Comparison of ENCODE assay signal across 19 cellular contexts in the genomic region with DNA sequence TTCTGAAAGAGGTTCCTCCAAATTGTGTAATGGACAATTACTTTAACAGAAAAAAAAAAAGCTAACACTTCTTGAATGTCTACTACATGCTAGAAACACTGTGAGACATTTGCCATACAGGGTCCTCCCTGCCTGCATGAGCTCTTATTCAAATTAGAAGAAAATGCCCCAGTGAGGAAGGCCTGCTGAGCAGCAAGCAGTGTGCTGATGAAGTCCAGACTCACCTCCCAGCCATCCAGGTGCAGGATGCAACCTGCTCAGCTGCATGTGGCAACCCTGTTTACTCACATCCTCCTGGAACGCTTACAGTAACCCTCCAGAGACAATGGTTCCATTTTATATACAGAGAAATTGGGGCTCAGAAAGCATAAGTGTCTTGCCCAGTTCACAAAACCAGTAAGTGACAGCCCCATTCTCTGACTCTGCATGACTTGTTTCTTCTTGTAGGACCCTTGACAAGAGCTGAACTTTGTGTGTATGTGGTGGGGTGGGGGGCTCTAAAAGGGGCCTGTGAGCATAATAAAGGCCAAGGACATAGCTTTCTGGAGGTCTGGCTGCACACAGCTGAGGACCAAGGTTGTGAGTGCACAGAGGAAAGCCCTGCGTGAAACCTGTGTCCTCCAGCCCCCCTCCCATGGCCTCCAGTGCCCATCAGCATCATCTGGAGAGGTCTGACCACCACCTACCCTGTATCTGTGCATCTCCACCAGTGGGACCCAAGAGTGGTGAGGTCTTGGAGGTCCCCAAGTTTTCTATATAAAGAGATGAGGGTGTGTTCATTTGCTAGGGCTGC.
"Had no signal": no experiment of that assay in that cellular context is flagged by ENCODE, and none has a peak within 500 bp of the region (broad histone marks: within the 10 kb centered on the region; RNA-seq: fewer than 3 reads in every experiment).

No MANE protein-coding gene starts in this region.

- H3K4me3 Mint-ChIP-seq: memory B cell had no signal

- H3K36me3 Mint-ChIP-seq: activated naive CD4-positive, alpha-beta T cell treated with anti-CD3 and anti-CD28 coated beads, Interleukin-2, amount 50 U/mL, for 72 hours; memory B cell had no signal

- H3K27me3 Mint-ChIP-seq: memory B cell, progenitor cell of endocrine pancreas had no signal

- DNase-seq: activated CD4-positive, alpha-beta T cell treated with anti-CD3 and anti-CD28 coated beads, Interleukin-2, amount 50 U/mL, for 1 hour; activated CD8-positive, alpha-beta memory T cell treated with anti-CD3 and anti-CD28 coated beads for 24 hours; activated CD8-positive, alpha-beta memory T cell treated with anti-CD3 and anti-CD28 coated beads, Interleukin-2, amount 50 U/mL, for 48 hours; activated gamma-delta T cell treated with Interleukin-2 at 50 U/mL for 16 hours; effector CD4-positive, alpha-beta T cell; foreskin fibroblast; glutamatergic neuron; hippocampal formation; left lung; stimulated activated CD4-positive, alpha-beta T cell treated with anti-CD3 and anti-CD28 coated beads, Interleukin-12 subunit alpha, Interleukin-12 subunit beta, amount 100 ng/mL, for 4 hours; stimulated activated CD4-positive, alpha-beta T cell treated with anti-CD3 and anti-CD28 coated beads, Interleukin-1b, Interleukin-23, amount 100 ng/mL, for 48 hours; stimulated activated CD8-positive, alpha-beta memory T cell treated with anti-CD3 and anti-CD28 coated beads, Interleukin-4, amount 100 ng/mL, for 48 hours; stimulated activated naive CD4-positive, alpha-beta T cell; T-helper 1 cell; T-helper 9 cell had no signal

- H3K27ac ChIP-seq: adrenal gland, left lung had no signal

- H3K9me3 Mint-ChIP-seq: activated naive CD4-positive, alpha-beta T cell treated with anti-CD3 and anti-CD28 coated beads, Interleukin-2, amount 50 U/mL, for 72 hours; memory B cell had no signal

- H3K27ac Mint-ChIP-seq: activated naive CD4-positive, alpha-beta T cell treated with anti-CD3 and anti-CD28 coated beads, Interleukin-2, amount 50 U/mL, for 72 hours; memory B cell; progenitor cell of endocrine pancreas had no signal

- H3K4me1 Mint-ChIP-seq: memory B cell had no signal
